Comparison of ENCODE assay signal across 19 cellular contexts in the genomic region with DNA sequence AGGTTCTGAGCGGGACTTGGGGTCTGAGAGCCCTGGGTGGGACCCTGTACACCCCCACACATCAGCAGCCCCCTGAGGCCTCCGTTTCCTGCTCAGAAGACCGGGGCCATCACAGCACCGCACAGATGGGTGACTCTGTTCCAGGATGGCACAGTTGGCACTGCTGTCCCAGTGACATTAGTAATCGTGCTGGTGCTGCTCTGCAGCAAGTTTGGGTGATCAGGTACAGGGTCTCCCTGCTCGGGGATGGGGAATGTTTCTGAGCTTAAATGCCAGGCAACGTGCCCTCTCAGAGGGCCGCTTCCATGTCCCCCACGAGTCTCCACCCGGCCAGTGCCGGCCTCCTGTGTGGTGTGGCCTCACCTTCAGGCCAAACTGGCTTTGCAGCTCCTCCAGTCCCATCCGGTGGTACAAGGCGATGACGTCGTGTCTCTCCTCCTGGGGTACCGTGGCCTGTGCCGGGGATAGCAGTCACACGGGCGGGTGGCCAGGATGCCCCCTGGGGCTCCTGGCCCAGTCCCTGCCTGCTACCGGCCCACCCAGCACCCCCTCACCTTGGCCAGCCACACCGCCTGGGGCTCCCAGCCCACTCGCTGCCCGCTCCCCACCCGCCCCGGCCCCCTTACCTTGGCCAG. TPM values are rescaled to one million over a fixed set of nuclear protein-coding genes. Genes with fewer than 3 reads are reported as not detected.
"Had no signal": no experiment of that assay in that cellular context is flagged by ENCODE, and none has a peak within 500 bp of the region (broad histone marks: within the 10 kb centered on the region; RNA-seq: fewer than 3 reads in every experiment).

No MANE protein-coding gene starts in this region.

- H3K27me3 ChIP-seq: cardiac muscle cell, hepatocyte, upper lobe of left lung had no signal

- H3K9me3 ChIP-seq: lower lobe of right lung had no signal

- H3K36me3 ChIP-seq: cardiac muscle cell, lower lobe of right lung, upper lobe of left lung had no signal

- H3K36me3 Mint-ChIP-seq: activated naive CD8-positive, alpha-beta T cell treated with anti-CD3 and anti-CD28 coated beads for 36 hours had no signal

- H3K4me3 Mint-ChIP-seq: activated naive CD8-positive, alpha-beta T cell treated with anti-CD3 and anti-CD28 coated beads for 36 hours; activated T-cell treated with anti-CD3 and anti-CD28 coated beads, Interleukin-2, amount 50 U/mL, for 72 hours; effector memory CD8-positive, alpha-beta T cell; nephron; stimulated activated naive CD8-positive, alpha-beta T cell treated with anti-CD3 and anti-CD28 coated beads, Interleukin-15, amount 100 ng/mL, for 72 hours; T-helper 1 cell treated with Interleukin-12 subunit alpha and Interleukin-12 subunit beta and Interleukin-4 antibody, amounts not matched to agents 30 μg/mL and 1 μg/mL, for 36 hours had no signal

- H3K4me3 ChIP-seq: cardiac muscle cell, hepatocyte, lower lobe of right lung, skin epidermis, upper lobe of left lung had no signal

- FAIRE-seq: islet of Langerhans had no signal

- DNase-seq: activated CD4-positive, alpha-beta T cell treated with anti-CD3 and anti-CD28 coated beads, Interleukin-2, amount 50 U/mL, for 4 hours; activated effector memory CD4-positive, alpha-beta T cell treated with anti-CD3 and anti-CD28 coated beads, Interleukin-2, amount 50 U/mL, for 16 hours; activated naive CD8-positive, alpha-beta T cell treated with anti-CD3 and anti-CD28 coated beads for 36 hours; activated T-cell treated with anti-CD3 and anti-CD28 coated beads, Interleukin-2, amount 50 U/mL, for 72 hours; amniotic stem cell; effector memory CD8-positive, alpha-beta T cell; foreskin fibroblast; occipital lobe; stimulated activated CD4-positive, alpha-beta T cell treated with anti-CD3 and anti-CD28 coated beads, Interleukin-15, amount 100 ng/mL, for 24 hours; stimulated activated CD4-positive, alpha-beta T cell treated with anti-CD3 and anti-CD28 coated beads, Interleukin-2, amount 100 ng/mL, for 48 hours; stimulated activated naive CD8-positive, alpha-beta T cell treated with anti-CD3 and anti-CD28 coated beads, Interleukin-15, amount 100 ng/mL, for 72 hours had no signal

- H3K9me3 Mint-ChIP-seq: effector memory CD8-positive, alpha-beta T cell; T-helper 1 cell treated with Interleukin-12 subunit alpha and Interleukin-12 subunit beta and Interleukin-4 antibody, amounts not matched to agents 30 μg/mL and 1 μg/mL, for 36 hours had no signal

- H3K4me1 Mint-ChIP-seq: activated naive CD8-positive, alpha-beta T cell treated with anti-CD3 and anti-CD28 coated beads for 36 hours; stimulated activated naive CD8-positive, alpha-beta T cell treated with anti-CD3 and anti-CD28 coated beads, Interleukin-15, amount 100 ng/mL, for 72 hours had no signal

- H3K27ac ChIP-seq: cardiac muscle cell, hepatocyte, lower lobe of right lung, skin epidermis, upper lobe of left lung had no signal

- H3K27ac Mint-ChIP-seq: activated naive CD8-positive, alpha-beta T cell treated with anti-CD3 and anti-CD28 coated beads for 36 hours; activated T-cell treated with anti-CD3 and anti-CD28 coated beads, Interleukin-2, amount 50 U/mL, for 72 hours; effector memory CD8-positive, alpha-beta T cell; nephron; T-helper 1 cell treated with Interleukin-12 subunit alpha and Interleukin-12 subunit beta and Interleukin-4 antibody, amounts not matched to agents 30 μg/mL and 1 μg/mL, for 36 hours had no signal

- H3K27me3 Mint-ChIP-seq: activated naive CD8-positive, alpha-beta T cell treated with anti-CD3 and anti-CD28 coated beads for 36 hours; stimulated activated naive CD8-positive, alpha-beta T cell treated with anti-CD3 and anti-CD28 coated beads, Interleukin-15, amount 100 ng/mL, for 72 hours had no signal

- H3K4me1 ChIP-seq: lower lobe of right lung had no signal

RNA-seq across cellular contexts. Expression of gene MMEL1, which starts 29.2 kb away (rescaled TPM):
- total RNA-seq: cardiac muscle cell had no signal
- polyA plus RNA-seq: cardiac muscle cell had no signal
